In genomic region chr16:11613381-11614303, GRCh38 we compare ENCODE assay signal across 9 cellular contexts. TPM values are rescaled to one million over a fixed set of nuclear protein-coding genes. Genes with fewer than 3 reads are reported as not detected.
DNase-seq lines count a peak whose midpoint lies in the region; ATAC-seq and TF ChIP-seq lines count a peak whose summit lies in the region.
"Had no signal": no experiment of that assay in that cellular context is flagged by ENCODE, and none has a peak within 500 bp of the region (broad histone marks: within the 10 kb centered on the region; RNA-seq: fewer than 3 reads in every experiment).

No MANE protein-coding gene starts in this region.

- H2AFZ ChIP-seq in Karpas-422 (ENCODE audit: low read length), result no peak overlapping the region

- no peaks in the 10 kb centered on the region for H3K27me3 ChIP-seq in right atrium auricular region
- H3K27me3 ChIP-seq in tibial artery, result no peaks in the 10 kb centered on the region
- no peaks in the 10 kb centered on the region for H3K27me3 ChIP-seq in Karpas-422 (ENCODE audit: low read length)

- H4K20me1 ChIP-seq in Karpas-422 (ENCODE audit: insufficient read depth, low read depth, low read length), result no peaks in the 10 kb centered on the region

- no peaks in the 10 kb centered on the region for H3K36me3 Mint-ChIP-seq in activated naive CD4-positive, alpha-beta T cell treated with anti-CD3 and anti-CD28 coated beads, Interleukin-2, amount 50 U/mL, for 72 hours

- no peaks in the 10 kb centered on the region for H3K79me2 ChIP-seq in Karpas-422 (ENCODE audit: low read length)

- H3K4me2 ChIP-seq in Karpas-422 (ENCODE audit: low read depth, low read length, poor library complexity, severe bottlenecking), result no peak overlapping the region

- H3K27ac ChIP-seq in right atrium auricular region (peak overlapping the region; percentile 18 to 36), tibial artery (no peak overlapping the region), Karpas-422 (ENCODE audit: low read length) (no peak overlapping the region)

- H3K9me3 ChIP-seq in right atrium auricular region (no peaks in the 10 kb centered on the region), tibial artery (no peaks in the 10 kb centered on the region), Karpas-422 (ENCODE audit: low read length) (no peaks in the 10 kb centered on the region)

- H3K36me3 ChIP-seq in right atrium auricular region (no peaks in the 10 kb centered on the region), tibial artery (no peaks in the 10 kb centered on the region), Karpas-422 (ENCODE audit: insufficient read depth, low read length) (no peaks in the 10 kb centered on the region)

- H3K4me3 ChIP-seq in right atrium auricular region, result no peak overlapping the region
- no peak overlapping the region for H3K4me3 ChIP-seq in tibial artery
- no peak overlapping the region for H3K4me3 ChIP-seq in Karpas-422 (ENCODE audit: low read length)

- H3K9me3 Mint-ChIP-seq in activated naive CD4-positive, alpha-beta T cell treated with anti-CD3 and anti-CD28 coated beads, Interleukin-2, amount 50 U/mL, for 72 hours, result no peaks in the 10 kb centered on the region
- H3K9me3 Mint-ChIP-seq: T-helper 1 cell treated with Interleukin-12 subunit alpha and Interleukin-12 subunit beta and Interleukin-4 antibody, amounts not matched to agents 30 μg/mL and 1 μg/mL, for 36 hours had no signal

- peak; percentile 46 to 77 for ATAC-seq in activated naive CD4-positive, alpha-beta T cell treated with anti-CD3 and anti-CD28 coated beads, Interleukin-2, amount 50 U/mL, for 72 hours
- no peak for ATAC-seq in GM19397 (IDR thresholded peaks at IDR 0.05; ENCODE audit: unreplicated experiment)

- peak overlapping the region; percentile 3 to 18 for H3K27ac Mint-ChIP-seq in activated naive CD4-positive, alpha-beta T cell treated with anti-CD3 and anti-CD28 coated beads, Interleukin-2, amount 50 U/mL, for 72 hours

- DNase-seq in activated naive CD4-positive, alpha-beta T cell treated with anti-CD3 and anti-CD28 coated beads, Interleukin-2, amount 50 U/mL, for 72 hours (ENCODE audit: low spot score in 2 of 2), result no peak
- no peak for DNase-seq in activated naive CD4-positive, alpha-beta T cell (lab: John Stamatoyannopoulos, UW)
- DNase-seq in SIG-M5 treated with dmso at 0.1 percent for 504 hours (lab: John Stamatoyannopoulos, UW; ENCODE audit: unreplicated experiment) (peak; percentile 86), right atrium auricular region (ENCODE audit: low spot score) (peak; percentile 81), tibial artery (peak; percentile 72 to 84), Karpas-422 (no peak), T-helper 9 cell (no peak)

- TF ChIP-seq CTCF in right atrium auricular region (IDR thresholded peaks at IDR 0.05), result no peak
- TF ChIP-seq CTCF in tibial artery (IDR thresholded peaks at IDR 0.05), result no peak

- H3K9ac ChIP-seq in Karpas-422 (ENCODE audit: low read length), result no peak overlapping the region

- H3K9me2 ChIP-seq in Karpas-422 (replicated peaks; ENCODE audit: insufficient read depth, low read length), result no peaks in the 10 kb centered on the region

- peaks cover 0 to 5% of the 10 kb centered on the region in 2 donors for H3K4me1 ChIP-seq in right atrium auricular region
- peaks cover 0 to 6% (median 3%) of the 10 kb centered on the region in 4 donors for H3K4me1 ChIP-seq in tibial artery
- no peaks in the 10 kb centered on the region for H3K4me1 ChIP-seq in Karpas-422 (ENCODE audit: low read length)

- intact Hi-C loops in tibial artery (cut with DNase I; ENCODE audit: low total_unique reads), result no loop called here

RNA-seq across cellular contexts. Expression of gene LITAF, which starts 26.9 kb away (rescaled TPM):
- total RNA-seq in activated naive CD4-positive, alpha-beta T cell treated with anti-CD3 and anti-CD28 coated beads, Interleukin-2, amount 50 U/mL, for 72 hours, result 100 to 1,000 TPM in 1 of 2 donors, 10 to 100 TPM in 1; 91.0 to 112 TPM
- total RNA-seq in right atrium auricular region, result 10 to 100 TPM; 48.1 to 50.7 TPM
- total RNA-seq in Karpas-422 (2014; rRNA removed; shearing (Covaris generic); ENCODE audit: low replicate concordance), result 2.6 TPM in 1 of 2 replicates, not detected in the other

RNA-seq across cellular contexts. Expression of gene SNN, which starts 54.6 kb away (rescaled TPM):
- total RNA-seq in activated naive CD4-positive, alpha-beta T cell treated with anti-CD3 and anti-CD28 coated beads, Interleukin-2, amount 50 U/mL, for 72 hours, result 10 to 100 TPM; 11.0 to 14.4 TPM
- 10 to 100 TPM; 18.9 to 20.0 TPM for total RNA-seq in right atrium auricular region
- total RNA-seq in Karpas-422 (2014; rRNA removed; shearing (Covaris generic); ENCODE audit: low replicate concordance), result 27.4 and 34.2 TPM in 2 replicates

Comparison
In these comparisons a context has a peak if more than half of its experiments do, and no peak if none do; other contexts are left out.
1. DNase-seq: peak in SIG-M5 treated with dmso at 0.1 percent for 504 hours (single experiment), right atrium auricular region (single experiment) and tibial artery (2 of 2); none in activated naive CD4-positive, alpha-beta T cell treated with anti-CD3 and anti-CD28 coated beads, Interleukin-2, amount 50 U/mL, for 72 hours (0 of 2), activated naive CD4-positive, alpha-beta T cell (0 of 4), Karpas-422 (single experiment) and T-helper 9 cell (single experiment).
2. H3K27ac ChIP-seq: peak in right atrium auricular region (2 of 2); none in tibial artery (0 of 2) and Karpas-422 (single experiment).
3. RNA of gene LITAF, which starts 26.9 kb away (total RNA-seq): 91.0 to 112 TPM in activated naive CD4-positive, alpha-beta T cell treated with anti-CD3 and anti-CD28 coated beads, Interleukin-2, amount 50 U/mL, for 72 hours and 48.1 to 50.7 TPM in right atrium auricular region; 2.6 TPM in Karpas-422; every median in the first group is over 10 times any median in the second.